15 cellular contexts compared by ENCODE assay signal in the genomic region with DNA sequence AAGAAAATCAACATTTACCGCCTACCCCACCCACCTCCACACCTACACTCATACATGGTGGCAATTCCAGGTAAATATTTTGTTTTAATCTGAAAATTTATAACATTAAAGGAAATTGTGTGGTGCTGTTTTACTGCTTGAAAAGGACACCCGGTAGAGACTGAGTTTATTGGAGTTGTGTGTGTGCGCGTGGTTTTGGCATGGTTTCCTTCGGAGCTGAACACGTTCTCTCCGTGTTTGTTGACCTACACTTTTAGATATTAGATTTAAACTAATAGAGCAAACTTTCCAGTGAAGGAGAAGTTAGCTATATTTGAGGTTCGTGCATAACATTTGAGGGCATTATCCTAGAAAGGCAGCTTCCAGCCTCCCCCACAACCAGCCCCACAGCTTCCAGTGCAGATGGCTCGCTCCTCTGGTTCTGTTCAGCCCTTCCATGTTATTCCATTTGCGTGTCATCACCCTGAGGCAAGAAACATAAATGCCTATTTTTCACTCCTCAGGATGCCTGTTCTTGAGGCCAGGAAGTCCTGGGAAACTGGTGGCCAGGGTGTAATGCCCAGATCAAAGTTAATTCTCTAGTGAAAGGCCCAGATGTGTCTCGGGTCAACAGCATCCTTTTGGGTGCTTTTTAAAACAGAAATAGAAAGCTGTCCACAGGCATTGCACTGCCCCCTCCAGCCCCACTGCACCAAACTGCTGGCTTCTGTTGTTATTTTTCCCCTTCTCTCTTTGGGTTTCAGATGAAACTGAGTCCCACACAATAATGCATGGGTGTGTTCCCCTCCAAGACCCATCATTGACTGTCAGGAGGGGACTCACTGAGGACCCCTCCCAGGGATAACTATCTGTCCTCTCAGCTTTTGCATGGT.
A peak's percentile ranks its signal among the peaks of the same experiment; 100 is the strongest.
DNase-seq lines count a peak whose midpoint lies in the region; ATAC-seq and TF ChIP-seq lines count a peak whose summit lies in the region.
"Had no signal": no experiment of that assay in that cellular context is flagged by ENCODE, and none has a peak within 500 bp of the region (broad histone marks: within the 10 kb centered on the region; RNA-seq: fewer than 3 reads in every experiment).

No MANE protein-coding gene starts in this region.

- BruUV-seq in A673 (replicated peaks; lab: Mats Ljungman, UMichigan), result no TSS peak

- no peak overlapping the region for H3K27ac ChIP-seq in A673 (ENCODE audit: low read depth, low read length, poor library complexity, severe bottlenecking)

- H3K36me3 ChIP-seq in BE2C (no peaks in the 10 kb centered on the region), A673 (ENCODE audit: insufficient read depth, low read length, poor library complexity, severe bottlenecking) (no peaks in the 10 kb centered on the region)

- peaks cover 36% of the 10 kb centered on the region for H3K4me1 Mint-ChIP-seq in brain
- H3K4me1 Mint-ChIP-seq in activated CD4-positive, alpha-beta memory T cell treated with anti-CD3 and anti-CD28 coated beads for 36 hours (ENCODE audit: low read depth), result peaks cover 4% of the 10 kb centered on the region

- ATAC-seq in GM19351 (IDR thresholded peaks at IDR 0.05; ENCODE audit: unreplicated experiment) (peak; percentile 54), HG03039 (IDR thresholded peaks at IDR 0.05; ENCODE audit: unreplicated experiment) (peak; percentile 40)
- ATAC-seq: esophagus mucosa had no signal

- no peak overlapping the region for H3K4me3 ChIP-seq in BE2C (ENCODE audit: low read depth, low read length)
- H3K4me3 ChIP-seq in A673 (ENCODE audit: low read depth, low read length, poor library complexity, severe bottlenecking), result no peak overlapping the region

- no peaks in the 10 kb centered on the region for H3K27me3 Mint-ChIP-seq in brain
- peaks cover 11% of the 10 kb centered on the region for H3K27me3 Mint-ChIP-seq in activated CD4-positive, alpha-beta memory T cell treated with anti-CD3 and anti-CD28 coated beads for 36 hours
- H3K27me3 Mint-ChIP-seq: type B pancreatic cell had no signal

- no peaks in the 10 kb centered on the region for H3K4me1 ChIP-seq in BE2C
- H3K4me1 ChIP-seq in A673 (ENCODE audit: insufficient read depth, low read length, poor library complexity, severe bottlenecking), result no peaks in the 10 kb centered on the region

- H3K4me3 Mint-ChIP-seq in brain, result no peak overlapping the region
- no peak overlapping the region for H3K4me3 Mint-ChIP-seq in activated CD4-positive, alpha-beta memory T cell treated with anti-CD3 and anti-CD28 coated beads for 36 hours
- H3K4me3 Mint-ChIP-seq: type B pancreatic cell had no signal

- H3K36me3 Mint-ChIP-seq in brain, result peaks cover 48% of the 10 kb centered on the region
- no peaks in the 10 kb centered on the region for H3K36me3 Mint-ChIP-seq in activated CD4-positive, alpha-beta memory T cell treated with anti-CD3 and anti-CD28 coated beads for 36 hours

- DNase-seq in BE2C (peak; percentile 24), A673 (ENCODE audit: low spot score) (no peak), mucosa of gallbladder (ENCODE audit: low spot score) (no peak), head of caudate nucleus (no peak)
- no peak for DNase-seq in activated CD4-positive, alpha-beta memory T cell treated with anti-CD3 and anti-CD28 coated beads for 36 hours
- DNase-seq: activated CD4-positive, alpha-beta T cell treated with anti-CD3 and anti-CD28 coated beads for 1 hour; activated gamma-delta T cell treated with Interleukin-2 at 50 U/mL for 16 hours; cerebellar nuclear complex; DMS153; NCI-H1694 treated with DMSO at 0.1 percent for 48 hours had no signal

- H3K9me3 Mint-ChIP-seq in brain, result peaks cover 0 to 3% (median 0%) of the 10 kb centered on the region in 5 experiments
- H3K9me3 Mint-ChIP-seq in activated CD4-positive, alpha-beta memory T cell treated with anti-CD3 and anti-CD28 coated beads for 36 hours, result no peaks in the 10 kb centered on the region
- H3K9me3 Mint-ChIP-seq: type B pancreatic cell had no signal

- H3K27ac Mint-ChIP-seq in brain, result peak overlapping the region in 3 of 5 experiments; percentile 2 to 78 (median 12)
- H3K27ac Mint-ChIP-seq in activated CD4-positive, alpha-beta memory T cell treated with anti-CD3 and anti-CD28 coated beads for 36 hours, result no peak overlapping the region
- H3K27ac Mint-ChIP-seq: type B pancreatic cell had no signal

- TF ChIP-seq CTCF in BE2C (IDR thresholded peaks at IDR 0.05; ENCODE audit: low read depth, low read length) (no peak), brain (conservative IDR thresholded peaks at IDR 0.05) (no peak), A673 (conservative IDR thresholded peaks at IDR 0.05; ENCODE audit: low read depth, low read length) (no peak)

- intact Hi-C loops in A673 (cut with micrococcal nuclease; ENCODE audit: unreplicated experiment) (no loop called here), head of caudate nucleus (cut with DNase I) (no loop called here)
- intact Hi-C loops in activated CD4-positive, alpha-beta memory T cell treated with anti-CD3 and anti-CD28 coated beads for 36 hours (cut with micrococcal nuclease), result no loop called here

- CTCF ChIA-PET in A673 (lab: Charles Lee), result no interaction called here
- CTCF ChIA-PET in activated CD4-positive, alpha-beta memory T cell treated with anti-CD3 and anti-CD28 coated beads for 36 hours (lab: Charles Lee), result no interaction called here

- POLR2A ChIA-PET in A673 (lab: Charles Lee; ENCODE audit: low non-redundant PET), result no interaction called here
- POLR2A ChIA-PET in activated CD4-positive, alpha-beta memory T cell treated with anti-CD3 and anti-CD28 coated beads for 36 hours (lab: Charles Lee), result no interaction called here

- H3K9me3 ChIP-seq in BE2C (no peaks in the 10 kb centered on the region), A673 (ENCODE audit: low read depth, low read length, poor library complexity, severe bottlenecking) (no peaks in the 10 kb centered on the region)

- H3K27me3 ChIP-seq in BE2C (no peaks in the 10 kb centered on the region), A673 (replicated peaks; ENCODE audit: insufficient read depth, low read depth, low read length, poor library complexity) (no peaks in the 10 kb centered on the region)
